19 cellular contexts compared by ENCODE assay signal in genomic region chr12:130247634-130248237, GRCh38.
A peak's percentile ranks its signal among the peaks of the same experiment; 100 is the strongest.
DNase-seq lines count a peak whose midpoint lies in the region; ATAC-seq, FAIRE-seq and TF ChIP-seq lines count a peak whose summit lies in the region.
"Had no signal": no experiment of that assay in that cellular context is flagged by ENCODE, and none has a peak within 500 bp of the region (broad histone marks: within the 10 kb centered on the region; RNA-seq: fewer than 3 reads in every experiment).

No MANE protein-coding gene starts in this region.

- peaks cover 5% of the 10 kb centered on the region for H3K4me1 Mint-ChIP-seq in neural progenitor cell

- intact Hi-C loops in HepG2 (cut with micrococcal nuclease; ENCODE audit: unreplicated experiment) = no loop called here
- intact Hi-C loops in right lobe of liver (cut with DNase I) = no loop called here
- intact Hi-C loops in K562 (cut with micrococcal nuclease) = no loop called here

- peaks cover 5% of the 10 kb centered on the region for H3K27me3 Mint-ChIP-seq in neural progenitor cell (ENCODE audit: insufficient read depth, low read depth)
- H3K27me3 Mint-ChIP-seq: CD4-positive, alpha-beta T cell had no signal

- no peak for FAIRE-seq in HepG2 (lab: Jason Lieb, UNC)
- FAIRE-seq in K562 (lab: Jason Lieb, UNC) = peak; percentile 23
- FAIRE-seq: A549, D721Med, G401.6 had no signal

- H3K9ac ChIP-seq in HepG2 (ENCODE audit: insufficient read depth, low read depth, low read length) (no peak overlapping the region), K562 (ENCODE audit: insufficient read depth in 1 of 2, low read depth in 2 of 2, low read length in 2 of 2) (no peak overlapping the region), neural progenitor cell (no peak overlapping the region)
- H3K9ac ChIP-seq: GM23248 had no signal

- H3K27ac Mint-ChIP-seq in neural progenitor cell = no peak overlapping the region
- H3K27ac Mint-ChIP-seq: CD4-positive, alpha-beta T cell had no signal

- H3K4me3 ChIP-seq in HepG2 (replicated peaks in 1 of 3; ENCODE audit: insufficient read depth in 1 of 3, low read depth in 2 of 3, low read length in 3 of 3) (no peak overlapping the region), right lobe of liver (no peak overlapping the region), K562 (no peak overlapping the region), neural progenitor cell (no peak overlapping the region)
- H3K4me3 ChIP-seq: A549, GM23248 had no signal

- TF ChIP-seq POLR2A in HepG2 (IDR thresholded peaks at IDR 0.05; ENCODE audit: insufficient read depth in 1 of 2, low read depth in 2 of 2, low read length in 2 of 2) = no peak
- TF ChIP-seq POLR2A in right lobe of liver (IDR thresholded peaks at IDR 0.05) = no peak
- TF ChIP-seq POLR2A in K562 (conservative IDR thresholded peaks at IDR 0.05) = no peak

- no peak for DNase-seq in HepG2 (ENCODE audit: low spot score)
- no peak for DNase-seq in right lobe of liver
- DNase-seq in K562 (ENCODE audit: extremely low read depth in 1 of 4, low spot score in 3 of 4) = no peak
- no peak for DNase-seq in neural progenitor cell (ENCODE audit: low spot score)
- DNase-seq in omental fat pad (ENCODE audit: low spot score) = no peak
- no peak for DNase-seq in NCI-H1092 treated with DMSO at 0.1 percent for 48 hours (lab: John Stamatoyannopoulos, UW)
- DNase-seq: AML-193; Caco-2; CD4-positive, alpha-beta T cell; GM23248; H7; KBM-7 had no signal

- ATAC-seq in HepG2 (no peak), right lobe of liver (no peak), K562 (no peak), omental fat pad (ENCODE audit: low FRiP score) (no peak), HG03159 (IDR thresholded peaks at IDR 0.05; ENCODE audit: unreplicated experiment) (no peak)
- ATAC-seq: A549, HCT116 had no signal

- peaks cover 2% of the 10 kb centered on the region for H3K9me3 Mint-ChIP-seq in neural progenitor cell
- H3K9me3 Mint-ChIP-seq: CD4-positive, alpha-beta T cell had no signal

- H3K36me3 ChIP-seq in HepG2 (replicated peaks in 1 of 2; ENCODE audit: control insufficient read depth in 1 of 2, insufficient read depth in 2 of 2, low read length in 2 of 2) = no peaks in the 10 kb centered on the region
- no peaks in the 10 kb centered on the region for H3K36me3 ChIP-seq in right lobe of liver
- H3K36me3 ChIP-seq in K562 (ENCODE audit: control insufficient read depth, insufficient read depth, low read length) = no peaks in the 10 kb centered on the region
- H3K36me3 ChIP-seq in neural progenitor cell = no peaks in the 10 kb centered on the region

- peak overlapping the region; percentile 3 for H3K4me3 Mint-ChIP-seq in neural progenitor cell
- H3K4me3 Mint-ChIP-seq: CD4-positive, alpha-beta T cell had no signal

- no peak for TF ChIP-seq EP300 in HepG2 (IDR thresholded peaks at IDR 0.05; ENCODE audit: low read depth in 2 of 2, low read length in 2 of 2)
- TF ChIP-seq EP300 in HepG2 (CRISPR knock-in tag; IDR thresholded peaks at IDR 0.05; ENCODE audit: borderline replicate concordance) = no peak
- no peak for TF ChIP-seq EP300 in K562 (IDR thresholded peaks at IDR 0.05; ENCODE audit: low read length)

- no peaks in the 10 kb centered on the region for H3K9me1 ChIP-seq in K562 (ENCODE audit: control insufficient read depth, insufficient read depth, low read length)

- TF ChIP-seq RAD21 in HepG2 (CRISPR knock-in tag; IDR thresholded peaks at IDR 0.05) (no peak), K562 (CRISPR knock-in tag; conservative IDR thresholded peaks at IDR 0.05 in 1 of 2, IDR thresholded peaks at IDR 0.05 in 1 of 2) (no peak)

- 0% methylated on average over 4 of the region's 4 CpGs for WGBS in HepG2 (ENCODE audit: low lambda C conversion rate)
- 43% methylated on average over 4 of the region's 4 CpGs for WGBS in right lobe of liver (ENCODE audit: insufficient coverage, low coverage, low lambda C conversion rate, missing lambda C conversion rate)
- whole genome bisulfite sequencing in K562 (ENCODE audit: insufficient coverage, low coverage, missing lambda C conversion rate) = 0% methylated on average over 4 of the region's 4 CpGs

- no peak overlapping the region for H2AFZ ChIP-seq in HepG2 (ENCODE audit: low read length)
- no peak overlapping the region for H2AFZ ChIP-seq in K562 (ENCODE audit: low read depth, low read length)
- no peak overlapping the region for H2AFZ ChIP-seq in neural progenitor cell (replicated peaks)
- H2AFZ ChIP-seq: GM23248 had no signal

- H3K4me1 ChIP-seq in HepG2 (ENCODE audit: insufficient read depth, low read length) (no peaks in the 10 kb centered on the region), right lobe of liver (no peaks in the 10 kb centered on the region), K562 (replicated peaks in 1 of 2; ENCODE audit: control insufficient read depth in 2 of 2, insufficient read depth in 2 of 2, low read length in 2 of 2) (no peaks in the 10 kb centered on the region), neural progenitor cell (peaks cover 18% of the 10 kb centered on the region)
- H3K4me1 ChIP-seq: A549, Caco-2 had no signal

- peaks cover 0 to 19% of the 10 kb centered on the region in 2 experiments; a peak in 2 of 5 replicates for H3K27me3 ChIP-seq in HepG2 (ENCODE audit: control insufficient read depth in 1 of 2, insufficient read depth in 2 of 2, low read length in 2 of 2)
- H3K27me3 ChIP-seq in right lobe of liver = no peaks in the 10 kb centered on the region
- 0 out of 5 replicates have a peak, but pooled peaks cover 0 to under 1% of the 10 kb centered on the region in 2 experiments for H3K27me3 ChIP-seq in K562 (ENCODE audit: control insufficient read depth in 2 of 2, insufficient read depth in 2 of 2, low read length in 2 of 2)
- peaks cover 50% of the 10 kb centered on the region for H3K27me3 ChIP-seq in neural progenitor cell

- BruUV-seq in HepG2 (replicated peaks; lab: Mats Ljungman, UMichigan) (no TSS peak), K562 (replicated peaks; lab: Mats Ljungman, UMichigan) (no TSS peak)

- peaks cover 3% of the 10 kb centered on the region for H3F3A ChIP-seq in neural progenitor cell (ENCODE audit: low read depth)

- H3K36me3 Mint-ChIP-seq in neural progenitor cell = no peaks in the 10 kb centered on the region

- POLR2A ChIA-PET in HepG2 (lab: Yijun Ruan, JAX) = no interaction called here
- POLR2A ChIA-PET in K562 (lab: Yijun Ruan, JAX) = no interaction called here

- H4K20me1 ChIP-seq in HepG2 (ENCODE audit: insufficient read depth, low read length) = no peaks in the 10 kb centered on the region
- H4K20me1 ChIP-seq in K562 (replicated peaks; ENCODE audit: control insufficient read depth, insufficient read depth, low read length) = peaks cover under 1% of the 10 kb centered on the region; the same call in 1 of the 2 replicates
- no peaks in the 10 kb centered on the region for H4K20me1 ChIP-seq in neural progenitor cell (ENCODE audit: low read depth)

- CTCF ChIA-PET in HepG2 (lab: Yijun Ruan, JAX; ENCODE audit: low intra/inter-chr PET ratio, low total read pairs) (no interaction called here), K562 (lab: Yijun Ruan, JAX; ENCODE audit: low intra/inter-chr PET ratio) (no interaction called here)

- in situ Hi-C loops in HepG2 (cut with HindIII; ENCODE audit: extremely low pct_ligation_motif_present, low pct_unique_long_range_greater_than_20kb) = no loop called here
- in situ Hi-C loops in K562 (cut with MboI) = no loop called here

- H3K4me2 ChIP-seq in HepG2 (ENCODE audit: low read depth, low read length) = no peak overlapping the region
- no peak overlapping the region for H3K4me2 ChIP-seq in K562 (ENCODE audit: insufficient read depth, low read length)
- H3K4me2 ChIP-seq in neural progenitor cell = no peak overlapping the region
- H3K4me2 ChIP-seq: A549 had no signal

- H3K9me3 ChIP-seq in HepG2 (ENCODE audit: low read length) (no peaks in the 10 kb centered on the region), right lobe of liver (no peaks in the 10 kb centered on the region), K562 (replicated peaks; ENCODE audit: control insufficient read depth, insufficient read depth, low read depth, low read length) (no peaks in the 10 kb centered on the region; the same call in 1 of the 2 replicates), neural progenitor cell (ENCODE audit: low read depth) (no peaks in the 10 kb centered on the region)
- H3K9me3 ChIP-seq: A549, Caco-2 had no signal

- H3K27ac ChIP-seq in HepG2 (ENCODE audit: extremely low read length, insufficient read depth, low read length) (no peak overlapping the region), right lobe of liver (no peak overlapping the region), K562 (ENCODE audit: extremely low read depth, low read depth, low read length) (no peak overlapping the region), neural progenitor cell (no peak overlapping the region)
- H3K27ac ChIP-seq: 22Rv1, A549, C4-2B, GM23248 had no signal

- H3K79me2 ChIP-seq in HepG2 (ENCODE audit: insufficient read depth, low read length) = no peaks in the 10 kb centered on the region
- H3K79me2 ChIP-seq in K562 (ENCODE audit: control insufficient read depth, insufficient read depth, low read length) = no peaks in the 10 kb centered on the region
- H3K79me2 ChIP-seq in neural progenitor cell (ENCODE audit: low read depth) = no peaks in the 10 kb centered on the region

- TF ChIP-seq CTCF in HepG2 (CRISPR knock-in tag; IDR thresholded peaks at IDR 0.05) (no peak), right lobe of liver (IDR thresholded peaks at IDR 0.05) (no peak), K562 (IDR thresholded peaks at IDR 0.05 in 2 of 3, conservative IDR thresholded peaks at IDR 0.05 in 1 of 3; ENCODE audit: insufficient read depth in 2 of 3, low read depth in 1 of 3, low read length in 3 of 3) (no peak), neural progenitor cell (IDR thresholded peaks at IDR 0.05) (no peak), omental fat pad (IDR thresholded peaks at IDR 0.05) (no peak)

TF ChIP-seq in HepG2, 621 proteins besides CTCF, POLR2A, EP300 and RAD21 (continues in another document):
- TF ChIP-seq MAFK (conservative IDR thresholded peaks at IDR 0.05 in 1 of 2, IDR thresholded peaks at IDR 0.05 in 1 of 2; ENCODE audit: low read length in 2 of 2) = no peak
- TF ChIP-seq SOX6 (IDR thresholded peaks at IDR 0.05) = no peak
- no peak for TF ChIP-seq SOX6 (CRISPR knock-in tag; IDR thresholded peaks at IDR 0.05)
- TF ChIP-seq CREB1 (IDR thresholded peaks at IDR 0.05) = peak; percentile 96
- TF ChIP-seq CREB1 (CRISPR knock-in tag; IDR thresholded peaks at IDR 0.05) = no peak
- TF ChIP-seq ZFYVE20 (CRISPR knock-in tag; IDR thresholded peaks at IDR 0.05; ENCODE audit: borderline replicate concordance, low read depth) = no peak
- TF ChIP-seq PHB2 (IDR thresholded peaks at IDR 0.05; ENCODE audit: partially characterized antibody) = no peak

TF ChIP-seq in K562, 482 proteins besides CTCF, POLR2A, EP300 and RAD21 (continues in another document):
- TF ChIP-seq RHOXF2B (CRISPR knock-in tag; conservative IDR thresholded peaks at IDR 0.05) (no peak), SMARCE1 (IDR thresholded peaks at IDR 0.05) (no peak)
